Comparison of ENCODE assay signal across 17 cellular contexts in genomic region chr9:94140418-94140780, GRCh38. TPM values are rescaled to one million over a fixed set of nuclear protein-coding genes. Genes with fewer than 3 reads are reported as not detected.
DNase-seq lines count a peak whose midpoint lies in the region; ATAC-seq and TF ChIP-seq lines count a peak whose summit lies in the region.
"Had no signal": no experiment of that assay in that cellular context is flagged by ENCODE, and none has a peak within 500 bp of the region (broad histone marks: within the 10 kb centered on the region; RNA-seq: fewer than 3 reads in every experiment).

No MANE protein-coding gene starts in this region.

- 58% methylated on average over 4 of the region's 4 CpGs for WGBS in liver
- whole genome bisulfite sequencing in right lobe of liver (ENCODE audit: insufficient coverage, low coverage, low lambda C conversion rate, missing lambda C conversion rate) = 47% methylated on average over 4 of the region's 4 CpGs
- 32 to 35% (median 32%) methylated on average over 4 of the region's 4 CpGs for WGBS in psoas muscle, 3 donors

- no peak overlapping the region for H3K4me3 Mint-ChIP-seq in stimulated activated naive B cell treated with anti-CD40 and anti-IgM and Interleukin-4, amounts not matched to agents 10 μg/mL and 1 μg/mL and 100 μg/mL, for 72 hours
- H3K4me3 Mint-ChIP-seq: activated T-helper 17 cell treated with anti-CD3 and anti-CD28 coated beads, Interleukin-2, amount 50 U/mL, for 72 hours; B cell; naive B cell had no signal

- H3K27ac Mint-ChIP-seq in stimulated activated naive B cell treated with anti-CD40 and anti-IgM and Interleukin-4, amounts not matched to agents 10 μg/mL and 1 μg/mL and 100 μg/mL, for 72 hours = no peak overlapping the region
- H3K27ac Mint-ChIP-seq: activated T-helper 17 cell treated with anti-CD3 and anti-CD28 coated beads, Interleukin-2, amount 50 U/mL, for 72 hours; B cell; naive B cell had no signal

- DNase-seq in right lobe of liver (no peak), fibroblast of mammary gland (ENCODE audit: low read depth) (no peak), psoas muscle (no peak), NCI-H1092 treated with DMSO at 0.1 percent for 48 hours (lab: John Stamatoyannopoulos, UW) (no peak), epidermal melanocyte (ENCODE audit: insufficient read length, low spot score) (no peak)
- DNase-seq in stimulated activated naive B cell treated with anti-CD40 and anti-IgM and Interleukin-4, amounts not matched to agents 10 μg/mL and 1 μg/mL and 100 μg/mL, for 72 hours = no peak
- DNase-seq: activated CD4-positive, alpha-beta T cell treated with anti-CD3 and anti-CD28 coated beads for 48 hours; DND-41; naive B cell; NCI-H1092; NCI-H526; stimulated activated CD4-positive, alpha-beta T cell treated with anti-CD3 and anti-CD28 coated beads, Interleukin-1b, Interleukin-23, amount 100 ng/mL, for 48 hours; stimulated activated naive CD4-positive, alpha-beta T cell had no signal

- H3K4me1 ChIP-seq in liver (ENCODE audit: control insufficient read depth in 4 of 4, insufficient read depth in 4 of 4, low read length in 3 of 4) = no peaks in the 10 kb centered on the region
- H3K4me1 ChIP-seq in right lobe of liver = no peaks in the 10 kb centered on the region
- peaks cover 28% of the 10 kb centered on the region for H3K4me1 ChIP-seq in psoas muscle

- no peak for TF ChIP-seq CTCF in liver (IDR thresholded peaks at IDR 0.05; ENCODE audit: low read depth, low read length, missing input control)
- no peak for TF ChIP-seq CTCF in right lobe of liver (IDR thresholded peaks at IDR 0.05)
- TF ChIP-seq CTCF in fibroblast of mammary gland (conservative IDR thresholded peaks at IDR 0.05; ENCODE audit: control insufficient read depth, insufficient read depth, low read depth, low read length) = no peak
- no peak for TF ChIP-seq CTCF in psoas muscle (IDR thresholded peaks at IDR 0.05)

- peaks cover 0 to 2% of the 10 kb centered on the region in 2 donors for H3K4me1 Mint-ChIP-seq in stimulated activated naive B cell treated with anti-CD40 and anti-IgM and Interleukin-4, amounts not matched to agents 10 μg/mL and 1 μg/mL and 100 μg/mL, for 72 hours
- H3K4me1 Mint-ChIP-seq: activated T-helper 17 cell treated with anti-CD3 and anti-CD28 coated beads, Interleukin-2, amount 50 U/mL, for 72 hours had no signal

- no peaks in the 10 kb centered on the region for H3K36me3 ChIP-seq in liver (ENCODE audit: control insufficient read depth in 4 of 4, insufficient read depth in 3 of 4, low read depth in 1 of 4, low read length in 3 of 4)
- no peaks in the 10 kb centered on the region for H3K36me3 ChIP-seq in right lobe of liver
- H3K36me3 ChIP-seq in psoas muscle (ENCODE audit: insufficient read depth in 1 of 2, low read depth in 1 of 2) = no peaks in the 10 kb centered on the region

- H3K27ac ChIP-seq in liver (ENCODE audit: low read depth in 1 of 2, low read length in 2 of 2) (peak overlapping the region; percentile 48 to 49), right lobe of liver (peak overlapping the region in 1 of 3 donors; percentile 34), psoas muscle (peak overlapping the region; percentile 82)

- no peaks in the 10 kb centered on the region for H3K27me3 Mint-ChIP-seq in stimulated activated naive B cell treated with anti-CD40 and anti-IgM and Interleukin-4, amounts not matched to agents 10 μg/mL and 1 μg/mL and 100 μg/mL, for 72 hours
- H3K27me3 Mint-ChIP-seq: activated T-helper 17 cell treated with anti-CD3 and anti-CD28 coated beads, Interleukin-2, amount 50 U/mL, for 72 hours; B cell; naive B cell had no signal

- H3K4me3 ChIP-seq in liver (ENCODE audit: low read depth in 1 of 3, low read length in 3 of 3) = no peak overlapping the region
- no peak overlapping the region for H3K4me3 ChIP-seq in right lobe of liver
- H3K4me3 ChIP-seq in fibroblast of mammary gland (ENCODE audit: control insufficient read depth, low read depth, low read length) = peak overlapping the region; percentile 2
- peak overlapping the region; percentile 32 for H3K4me3 ChIP-seq in psoas muscle

- H3K36me3 Mint-ChIP-seq in stimulated activated naive B cell treated with anti-CD40 and anti-IgM and Interleukin-4, amounts not matched to agents 10 μg/mL and 1 μg/mL and 100 μg/mL, for 72 hours = no peaks in the 10 kb centered on the region
- H3K36me3 Mint-ChIP-seq: naive B cell had no signal

- no peak for TF ChIP-seq RAD21 in liver (IDR thresholded peaks at IDR 0.05)

- H3K9ac ChIP-seq in liver (ENCODE audit: low read depth in 1 of 2, low read length in 2 of 2) = no peak overlapping the region

- intact Hi-C loops in right lobe of liver (cut with DNase I) = no loop called here
- intact Hi-C loops in psoas muscle (cut with DNase I) = loop anchor here in 1 of 2 donors (2.0 kb wide), 1 partner anchor 24 kb away; no protein-coding TSS in a partner anchor

- H3K27me3 ChIP-seq in liver (ENCODE audit: control insufficient read depth in 4 of 4, insufficient read depth in 4 of 4, low read length in 3 of 4) (no peaks in the 10 kb centered on the region), right lobe of liver (no peaks in the 10 kb centered on the region), psoas muscle (ENCODE audit: insufficient read depth in 3 of 3, low read length in 2 of 3) (no peaks in the 10 kb centered on the region)

- ATAC-seq in right lobe of liver (no peak), psoas muscle (peak in 3 of 4 donors; percentile 23 to 52 (median 42)), HG03196 (IDR thresholded peaks at IDR 0.05; ENCODE audit: unreplicated experiment) (no peak)
- ATAC-seq in stimulated activated naive B cell treated with anti-CD40 and anti-IgM and Interleukin-4, amounts not matched to agents 10 μg/mL and 1 μg/mL and 100 μg/mL, for 72 hours (replicated peaks) = no peak
- ATAC-seq: activated T-helper 17 cell treated with anti-CD3 and anti-CD28 coated beads, Interleukin-2, amount 50 U/mL, for 72 hours had no signal

- no peaks in the 10 kb centered on the region for H3K9me3 Mint-ChIP-seq in stimulated activated naive B cell treated with anti-CD40 and anti-IgM and Interleukin-4, amounts not matched to agents 10 μg/mL and 1 μg/mL and 100 μg/mL, for 72 hours
- H3K9me3 Mint-ChIP-seq: activated T-helper 17 cell treated with anti-CD3 and anti-CD28 coated beads, Interleukin-2, amount 50 U/mL, for 72 hours; naive B cell had no signal

- no peak for TF ChIP-seq POLR2A in right lobe of liver (IDR thresholded peaks at IDR 0.05)

- no peaks in the 10 kb centered on the region for H3K9me3 ChIP-seq in liver (ENCODE audit: control insufficient read depth in 4 of 4, low read length in 3 of 4)
- no peaks in the 10 kb centered on the region for H3K9me3 ChIP-seq in right lobe of liver
- no peaks in the 10 kb centered on the region for H3K9me3 ChIP-seq in psoas muscle

TF ChIP-seq in liver, 16 proteins besides CTCF, POLR2A, EP300 and RAD21:
- TF ChIP-seq GABPA (IDR thresholded peaks at IDR 0.05 in 1 of 2, conservative IDR thresholded peaks at IDR 0.05 in 1 of 2) (no peak), YY1 (IDR thresholded peaks at IDR 0.05) (no peak), EGR1 (IDR thresholded peaks at IDR 0.05; ENCODE audit: low read depth in 2 of 2) (no peak), ATF3 (IDR thresholded peaks at IDR 0.05) (no peak), HNF4A (conservative IDR thresholded peaks at IDR 0.05) (no peak), TAF1 (conservative IDR thresholded peaks at IDR 0.05) (no peak), SP1 (IDR thresholded peaks at IDR 0.05) (no peak), RXRA (IDR thresholded peaks at IDR 0.05) (no peak), FOXA2 (IDR thresholded peaks at IDR 0.05) (no peak)
- TF ChIP-seq, protein P1, sequence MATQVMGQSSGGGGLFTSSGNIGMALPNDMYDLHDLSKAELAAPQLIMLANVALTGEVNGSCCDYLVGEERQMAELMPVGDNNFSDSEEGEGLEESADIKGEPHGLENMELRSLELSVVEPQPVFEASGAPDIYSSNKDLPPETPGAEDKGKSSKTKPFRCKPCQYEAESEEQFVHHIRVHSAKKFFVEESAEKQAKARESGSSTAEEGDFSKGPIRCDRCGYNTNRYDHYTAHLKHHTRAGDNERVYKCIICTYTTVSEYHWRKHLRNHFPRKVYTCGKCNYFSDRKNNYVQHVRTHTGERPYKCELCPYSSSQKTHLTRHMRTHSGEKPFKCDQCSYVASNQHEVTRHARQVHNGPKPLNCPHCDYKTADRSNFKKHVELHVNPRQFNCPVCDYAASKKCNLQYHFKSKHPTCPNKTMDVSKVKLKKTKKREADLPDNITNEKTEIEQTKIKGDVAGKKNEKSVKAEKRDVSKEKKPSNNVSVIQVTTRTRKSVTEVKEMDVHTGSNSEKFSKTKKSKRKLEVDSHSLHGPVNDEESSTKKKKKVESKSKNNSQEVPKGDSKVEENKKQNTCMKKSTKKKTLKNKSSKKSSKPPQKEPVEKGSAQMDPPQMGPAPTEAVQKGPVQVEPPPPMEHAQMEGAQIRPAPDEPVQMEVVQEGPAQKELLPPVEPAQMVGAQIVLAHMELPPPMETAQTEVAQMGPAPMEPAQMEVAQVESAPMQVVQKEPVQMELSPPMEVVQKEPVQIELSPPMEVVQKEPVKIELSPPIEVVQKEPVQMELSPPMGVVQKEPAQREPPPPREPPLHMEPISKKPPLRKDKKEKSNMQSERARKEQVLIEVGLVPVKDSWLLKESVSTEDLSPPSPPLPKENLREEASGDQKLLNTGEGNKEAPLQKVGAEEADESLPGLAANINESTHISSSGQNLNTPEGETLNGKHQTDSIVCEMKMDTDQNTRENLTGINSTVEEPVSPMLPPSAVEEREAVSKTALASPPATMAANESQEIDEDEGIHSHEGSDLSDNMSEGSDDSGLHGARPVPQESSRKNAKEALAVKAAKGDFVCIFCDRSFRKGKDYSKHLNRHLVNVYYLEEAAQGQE (IDR thresholded peaks at IDR 0.05) = no peak
- TF ChIP-seq, protein P2, sequence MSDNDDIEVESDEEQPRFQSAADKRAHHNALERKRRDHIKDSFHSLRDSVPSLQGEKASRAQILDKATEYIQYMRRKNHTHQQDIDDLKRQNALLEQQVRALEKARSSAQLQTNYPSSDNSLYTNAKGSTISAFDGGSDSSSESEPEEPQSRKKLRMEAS (IDR thresholded peaks at IDR 0.05) = no peak

RNA-seq across cellular contexts. Expression of gene PTPDC1, which starts 56.1 kb away (rescaled TPM):
- total RNA-seq in liver (1 to 10 TPM; 1.5 to 5.1 TPM), right lobe of liver (1 to 10 TPM in 5 of 6 experiments, under 1 TPM in 1; 0.86 to 3.3 (median 1.8) TPM), psoas muscle (1 to 10 TPM; 3.9 to 9.9 (median 7.1) TPM)
- polyA plus RNA-seq in liver (under 1 TPM; 0.45 to 0.64 TPM), psoas muscle (1 to 10 TPM; 3.6 to 7.0 (median 4.2) TPM)

Comparison
In these comparisons a context has a peak if more than half of its experiments do, and no peak if none do; other contexts are left out.
1. H3K4me3 ChIP-seq: peak in fibroblast of mammary gland (single experiment) and psoas muscle (single experiment); none in liver (0 of 3) and right lobe of liver (0 of 3).
2. ATAC-seq: peak in psoas muscle (3 of 4); none in right lobe of liver (0 of 4), HG03196 (single experiment) and stimulated activated naive B cell treated with anti-CD40 and anti-IgM and Interleukin-4, amounts not matched to agents 10 μg/mL and 1 μg/mL and 100 μg/mL, for 72 hours (0 of 2).